ENCODE assay signal across 2 cellular contexts in genomic region chr1:232990176-232990723, GRCh38.
TF ChIP-seq lines count a peak whose summit lies in the region.

No MANE protein-coding gene starts in this region.

TF ChIP-seq in IMR-90, 13 proteins besides CTCF, POLR2A, EP300 and RAD21:
- TF ChIP-seq SMC3 (IDR thresholded peaks at IDR 0.05; ENCODE audit: low read depth, low read length): no peak
- TF ChIP-seq, protein P1, sequence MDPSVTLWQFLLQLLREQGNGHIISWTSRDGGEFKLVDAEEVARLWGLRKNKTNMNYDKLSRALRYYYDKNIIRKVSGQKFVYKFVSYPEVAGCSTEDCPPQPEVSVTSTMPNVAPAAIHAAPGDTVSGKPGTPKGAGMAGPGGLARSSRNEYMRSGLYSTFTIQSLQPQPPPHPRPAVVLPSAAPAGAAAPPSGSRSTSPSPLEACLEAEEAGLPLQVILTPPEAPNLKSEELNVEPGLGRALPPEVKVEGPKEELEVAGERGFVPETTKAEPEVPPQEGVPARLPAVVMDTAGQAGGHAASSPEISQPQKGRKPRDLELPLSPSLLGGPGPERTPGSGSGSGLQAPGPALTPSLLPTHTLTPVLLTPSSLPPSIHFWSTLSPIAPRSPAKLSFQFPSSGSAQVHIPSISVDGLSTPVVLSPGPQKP (IDR thresholded peaks at IDR 0.05; ENCODE audit: borderline replicate concordance, low read depth, low read length): no peak
- TF ChIP-seq RCOR1 (IDR thresholded peaks at IDR 0.05; ENCODE audit: insufficient replicate concordance, low read length): no peak
- TF ChIP-seq CEBPB (IDR thresholded peaks at IDR 0.05; ENCODE audit: low read depth, low read length): no peak
- TF ChIP-seq MAFK (IDR thresholded peaks at IDR 0.05; ENCODE audit: low read depth, low read length): no peak
- TF ChIP-seq CHD1 (IDR thresholded peaks at IDR 0.05; ENCODE audit: low read depth, low read length): no peak
- TF ChIP-seq NFE2L2 (IDR thresholded peaks at IDR 0.05; ENCODE audit: low read depth, low read length): no peak
- TF ChIP-seq, protein P2, sequence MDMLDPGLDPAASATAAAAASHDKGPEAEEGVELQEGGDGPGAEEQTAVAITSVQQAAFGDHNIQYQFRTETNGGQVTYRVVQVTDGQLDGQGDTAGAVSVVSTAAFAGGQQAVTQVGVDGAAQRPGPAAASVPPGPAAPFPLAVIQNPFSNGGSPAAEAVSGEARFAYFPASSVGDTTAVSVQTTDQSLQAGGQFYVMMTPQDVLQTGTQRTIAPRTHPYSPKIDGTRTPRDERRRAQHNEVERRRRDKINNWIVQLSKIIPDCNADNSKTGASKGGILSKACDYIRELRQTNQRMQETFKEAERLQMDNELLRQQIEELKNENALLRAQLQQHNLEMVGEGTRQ (IDR thresholded peaks at IDR 0.05; ENCODE audit: low read depth, low read length): no peak
- no peak for TF ChIP-seq FOS (IDR thresholded peaks at IDR 0.05; ENCODE audit: low read depth, low read length)
- no peak for TF ChIP-seq MAZ (IDR thresholded peaks at IDR 0.05; ENCODE audit: borderline replicate concordance, low read depth, low read length)
- TF ChIP-seq BHLHE40 (IDR thresholded peaks at IDR 0.05; ENCODE audit: low read depth, low read length): no peak
- no peak for TF ChIP-seq RFX5 (IDR thresholded peaks at IDR 0.05; ENCODE audit: low read depth, low read length)
- TF ChIP-seq MXI1 (IDR thresholded peaks at IDR 0.05; ENCODE audit: borderline replicate concordance, low read depth, low read length): no peak

TF ChIP-seq in H1, 55 proteins besides CTCF, POLR2A, EP300 and RAD21:
- TF ChIP-seq SRF (IDR thresholded peaks at IDR 0.05; ENCODE audit: low read depth, low read length) (no peak), KDM1A (IDR thresholded peaks at IDR 0.05; ENCODE audit: borderline replicate concordance, low read length) (no peak), RBBP5 (IDR thresholded peaks at IDR 0.05; ENCODE audit: borderline replicate concordance, low read depth, low read length) (no peak), CHD2 (IDR thresholded peaks at IDR 0.05; ENCODE audit: low read length) (no peak), EGR1 (IDR thresholded peaks at IDR 0.05; ENCODE audit: borderline replicate concordance, low read depth, low read length) (no peak), ASH2L (IDR thresholded peaks at IDR 0.05; ENCODE audit: low read length) (no peak)
TF ChIP-seq in H1: peak in this region for 0.
